In genomic region chr17:269616-270514, GRCh38 we compare ENCODE assay signal across 20 cellular contexts.
A peak's percentile ranks its signal among the peaks of the same experiment; 100 is the strongest.
DNase-seq lines count a peak whose midpoint lies in the region; ATAC-seq, FAIRE-seq and TF ChIP-seq lines count a peak whose summit lies in the region.
"Had no signal": no experiment of that assay in that cellular context is flagged by ENCODE, and none has a peak within 500 bp of the region (broad histone marks: within the 10 kb centered on the region; RNA-seq: fewer than 3 reads in every experiment).

No MANE protein-coding gene starts in this region.

- TF ChIP-seq RAD21 in H1 (IDR thresholded peaks at IDR 0.05 in 1 of 2, conservative IDR thresholded peaks at IDR 0.05 in 1 of 2; ENCODE audit: low read depth in 2 of 2, low read length in 2 of 2) = peak in 1 of 2 experiments; percentile 16; a peak in 1 of 4 replicates

- no peaks in the 10 kb centered on the region for H3K4me1 ChIP-seq in H1 (replicated peaks in 1 of 4; ENCODE audit: control insufficient read depth in 3 of 4, insufficient read depth in 4 of 4, low read length in 3 of 4)
- H3K4me1 ChIP-seq: vagina had no signal

- no peaks in the 10 kb centered on the region; a peak in 1 of 7 replicates for H3K27me3 ChIP-seq in H1 (replicated peaks in 1 of 4; ENCODE audit: control insufficient read depth in 3 of 4, extremely low read depth in 1 of 4, insufficient read depth in 3 of 4, low read length in 3 of 4)
- H3K27me3 ChIP-seq: brain microvascular endothelial cell, vagina had no signal

- no peaks in the 10 kb centered on the region for H3K36me3 ChIP-seq in H1 (ENCODE audit: control insufficient read depth in 2 of 4, insufficient read depth in 4 of 4, low read length in 3 of 4)
- H3K36me3 ChIP-seq: brain microvascular endothelial cell, left ventricle myocardium inferior, vagina had no signal

- ATAC-seq in sciatic nerve (no peak), HG02870 (IDR thresholded peaks at IDR 0.05; ENCODE audit: unreplicated experiment) (no peak), HG03097 (IDR thresholded peaks at IDR 0.05; ENCODE audit: low FRiP score, unreplicated experiment) (no peak)
- ATAC-seq: activated CD8-positive, alpha-beta T cell treated with anti-CD3 and anti-CD28 coated beads for 36 hours; activated T-cell treated with anti-CD3 and anti-CD28 coated beads, Interleukin-2, amount 50 U/mL, for 4 hours; esophagus mucosa; stimulated activated naive CD8-positive, alpha-beta T cell treated with anti-CD3 and anti-CD28 coated beads, Interleukin-15, amount 100 ng/mL, for 72 hours; T-cell had no signal

- no peak overlapping the region for H2AK5ac ChIP-seq in H1 (ENCODE audit: low read depth, low read length)

- no peak overlapping the region for H2BK15ac ChIP-seq in H1 (ENCODE audit: low read length)

- no peak overlapping the region for H3K14ac ChIP-seq in H1 (ENCODE audit: insufficient read length)

- H4K91ac ChIP-seq in H1 (replicated peaks; ENCODE audit: insufficient read length, low read length) = no peak overlapping the region

- no peak overlapping the region for H2BK5ac ChIP-seq in H1 (ENCODE audit: low read depth, low read length)

- no peak overlapping the region; the same call in 1 of the 2 replicates for H3K18ac ChIP-seq in H1 (ENCODE audit: extremely low read depth, low read length)

- POLR2A ChIA-PET in H1 (lab: Charles Lee; ENCODE audit: partially characterized antibody) = no interaction called here

- no peak overlapping the region for H3K9ac ChIP-seq in H1 (replicated peaks in 1 of 4; ENCODE audit: extremely low read depth in 1 of 4, low read depth in 3 of 4, low read length in 3 of 4)

- no peak overlapping the region for H2BK20ac ChIP-seq in H1 (ENCODE audit: low read length)

- no peak for TF ChIP-seq EP300 in H1 (IDR thresholded peaks at IDR 0.05; ENCODE audit: borderline replicate concordance in 1 of 2, low read depth in 2 of 2, low read length in 2 of 2)

- no peaks in the 10 kb centered on the region for H3K9me3 ChIP-seq in H1 (ENCODE audit: insufficient read depth in 2 of 2, low read depth in 1 of 2, low read length in 1 of 2)
- H3K9me3 ChIP-seq: left ventricle myocardium inferior, vagina had no signal

- no peaks in the 10 kb centered on the region for H3K79me2 ChIP-seq in H1 (ENCODE audit: control insufficient read depth in 1 of 2, insufficient read depth in 2 of 2, low read length in 2 of 2)

- WGBS in H1 (ENCODE audit: extremely low coverage in 1 of 2, insufficient coverage in 1 of 2, insufficient read length in 1 of 2, insufficient replicate concordance in 2 of 2, low coverage in 1 of 2, low lambda C conversion rate in 2 of 2, missing lambda C conversion rate in 1 of 2), 2 experiments = 85% methylated on average over 20 of the region's 27 CpGs; no CpG with 5 or more reads in 1 of the 2 experiments

- no peaks in the 10 kb centered on the region for H4K20me1 ChIP-seq in H1 (replicated peaks in 1 of 2; ENCODE audit: control insufficient read depth in 1 of 2, insufficient read depth in 2 of 2, low read length in 2 of 2)

- no peaks in the 10 kb centered on the region; the same call in 1 of the 2 replicates for H3K79me1 ChIP-seq in H1 (ENCODE audit: low read depth, low read length)

- no peak overlapping the region for H3K23ac ChIP-seq in H1 (ENCODE audit: insufficient read length)

- H3K4me2 ChIP-seq in H1 (ENCODE audit: insufficient read depth in 1 of 2, low read depth in 2 of 2, low read length in 2 of 2) = no peak overlapping the region

- no peak overlapping the region for H3K27ac ChIP-seq in H1 (ENCODE audit: low read depth, low read length)
- H3K27ac ChIP-seq: brain microvascular endothelial cell, left ventricle myocardium inferior, vagina had no signal

- TF ChIP-seq POLR2A in H1 (IDR thresholded peaks at IDR 0.05; ENCODE audit: control extremely low read depth in 1 of 2, low read depth in 2 of 2, low read length in 2 of 2) = no peak

- no peaks in the 10 kb centered on the region for H3K23me2 ChIP-seq in H1 (ENCODE audit: low read depth, low read length)

- no peak overlapping the region for H3K56ac ChIP-seq in H1 (replicated peaks; ENCODE audit: insufficient read length, low read depth, low read length)

- TF ChIP-seq CTCF in H1 (IDR thresholded peaks at IDR 0.05; ENCODE audit: control extremely low read depth in 1 of 3, insufficient read depth in 1 of 3, low read depth in 1 of 3, low read length in 3 of 3) = no peak

- DNase-seq in DMS 273 treated with DMSO at 0.1 percent for 48 hours (lab: John Stamatoyannopoulos, UW) (peak; percentile 57), NCI-H2171 (lab: John Stamatoyannopoulos, UW) (peak; percentile 66), H1 (ENCODE audit: low read depth in 1 of 2, low spot score in 2 of 2) (peak in 1 of 2 experiments; percentile 41), sciatic nerve (ENCODE audit: low spot score) (peak; percentile 51), NCI-H1105 treated with DMSO at 0.1 percent for 48 hours (lab: John Stamatoyannopoulos, UW) (no peak)
- DNase-seq: activated CD8-positive, alpha-beta T cell treated with anti-CD3 and anti-CD28 coated beads for 36 hours; activated naive CD8-positive, alpha-beta T cell treated with anti-CD3 and anti-CD28 coated beads, Interleukin-2, amount 10 ng/mL, durations not matched to agents 7 days and 5 days; activated T-cell treated with anti-CD3 and anti-CD28 coated beads, Interleukin-2, amount 50 U/mL, for 4 hours; AML-193; brain microvascular endothelial cell; left ventricle myocardium inferior; NCI-H1436; SHP77; stimulated activated CD4-positive, alpha-beta T cell treated with anti-CD3 and anti-CD28 coated beads, Interleukin-2, amount 100 ng/mL, for 24 hours; T-cell had no signal

- H2BK12ac ChIP-seq in H1 (ENCODE audit: low read depth, low read length) = no peak overlapping the region

- H3K4me3 ChIP-seq in H1 (ENCODE audit: extremely low read depth in 1 of 4, insufficient read depth in 2 of 4, low read depth in 3 of 4, low read length in 4 of 4) = no peak overlapping the region
- H3K4me3 ChIP-seq: left ventricle myocardium inferior, vagina had no signal

- no peak for FAIRE-seq in H1 (lab: Jason Lieb, UNC)

- H2AFZ ChIP-seq in H1 (ENCODE audit: low read length) = no peak overlapping the region

- peak overlapping the region; percentile 32 for H3K4ac ChIP-seq in H1 (replicated peaks; ENCODE audit: insufficient read length, low read depth, low read length)

- CTCF ChIA-PET in H1 (lab: Charles Lee; ENCODE audit: partially characterized antibody) = interaction anchor here (0.6 to 1.6 kb wide), 4 partner anchors 10 to 431 kb away, joined by 3 to 10 read pairs (median 4); no protein-coding TSS in a partner anchor

- H4K8ac ChIP-seq in H1 (ENCODE audit: extremely low read depth, insufficient read depth, low read length) = no peak overlapping the region; the same call in 1 of the 2 replicates

- H4K5ac ChIP-seq in H1 (ENCODE audit: insufficient read length, low read depth, low read length) = no peak overlapping the region

- H2BK120ac ChIP-seq in H1 (replicated peaks; ENCODE audit: low read depth, low read length) = no peak overlapping the region

- intact Hi-C loops in sciatic nerve (cut with DNase I) = no loop called here

TF ChIP-seq in H1, 55 proteins besides CTCF, POLR2A, EP300 and RAD21 (continues in another document):
- TF ChIP-seq RFX5 (IDR thresholded peaks at IDR 0.05; ENCODE audit: borderline replicate concordance, low read depth, low read length) (no peak), HDAC2 (IDR thresholded peaks at IDR 0.05; ENCODE audit: borderline replicate concordance in 1 of 2, low read depth in 2 of 2, low read length in 2 of 2) (no peak), RBBP5 (IDR thresholded peaks at IDR 0.05; ENCODE audit: borderline replicate concordance, low read depth, low read length) (no peak), ATF2 (IDR thresholded peaks at IDR 0.05; ENCODE audit: low read length) (no peak), EZH2 (IDR thresholded peaks at IDR 0.05; ENCODE audit: low read depth, low read length, severe bottlenecking) (no peak), NRF1 (IDR thresholded peaks at IDR 0.05; ENCODE audit: low read depth, low read length) (no peak), MAFK (IDR thresholded peaks at IDR 0.05; ENCODE audit: low read depth, low read length) (no peak), SUZ12 (IDR thresholded peaks at IDR 0.05; ENCODE audit: low read length) (no peak), KDM1A (IDR thresholded peaks at IDR 0.05; ENCODE audit: borderline replicate concordance, low read length) (no peak), SIX5 (IDR thresholded peaks at IDR 0.05; ENCODE audit: low read depth, low read length) (no peak), GTF2F1 (IDR thresholded peaks at IDR 0.05; ENCODE audit: borderline replicate concordance, low read depth, low read length) (no peak), E2F6 (IDR thresholded peaks at IDR 0.05) (no peak), MAX (IDR thresholded peaks at IDR 0.05) (no peak), SAP30 (IDR thresholded peaks at IDR 0.05; ENCODE audit: insufficient read depth, insufficient replicate concordance, low read length) (no peak), SRF (IDR thresholded peaks at IDR 0.05; ENCODE audit: low read depth, low read length) (no peak), BACH1 (IDR thresholded peaks at IDR 0.05; ENCODE audit: low read length) (no peak), CBX5 (IDR thresholded peaks at IDR 0.05; ENCODE audit: low read depth, low read length) (no peak), SP2 (IDR thresholded peaks at IDR 0.05; ENCODE audit: low read length) (no peak)
